In genomic region chr6:44225579-44226325, GRCh38 we compare ENCODE assay signal across 10 cellular contexts. TPM values are rescaled to one million over a fixed set of nuclear protein-coding genes. Genes with fewer than 3 reads are reported as not detected.
A peak's percentile ranks its signal among the peaks of the same experiment; 100 is the strongest.
DNase-seq lines count a peak whose midpoint lies in the region; FAIRE-seq and TF ChIP-seq lines count a peak whose summit lies in the region.
"Had no signal": no experiment of that assay in that cellular context is flagged by ENCODE, and none has a peak within 500 bp of the region (broad histone marks: within the 10 kb centered on the region; RNA-seq: fewer than 3 reads in every experiment).

No MANE protein-coding gene starts in this region.

- no peak overlapping the region for H3K23ac ChIP-seq in trophoblast cell (ENCODE audit: low read length)

- peaks cover 30% of the 10 kb centered on the region for H3K79me1 ChIP-seq in trophoblast cell (ENCODE audit: low read length)

- no peak overlapping the region for H2BK120ac ChIP-seq in trophoblast cell (ENCODE audit: insufficient read depth, low read length, poor library complexity)

- no peak for TF ChIP-seq POLR2A in NB4 (IDR thresholded peaks at IDR 0.05; ENCODE audit: extremely low read depth, insufficient read length)

- H2BK12ac ChIP-seq in trophoblast cell (ENCODE audit: low read length): peak overlapping the region; percentile 50

- H3K4me3 ChIP-seq in NB4 (ENCODE audit: low read depth, low read length) (peak overlapping the region; percentile 44), trophoblast cell (ENCODE audit: low read depth, low read length) (no peak overlapping the region)
- H3K4me3 ChIP-seq: skin epidermis had no signal

- peaks cover 68 to 71% of the 10 kb centered on the region in 2 experiments for H3K4me1 ChIP-seq in trophoblast cell (ENCODE audit: control insufficient read depth in 1 of 2, insufficient read depth in 2 of 2, low read length in 2 of 2)

- H3K79me2 ChIP-seq in trophoblast cell (ENCODE audit: control insufficient read depth, insufficient read depth, low read length, poor library complexity): peaks cover 7% of the 10 kb centered on the region

- H3K9me3 ChIP-seq in trophoblast cell (ENCODE audit: insufficient read depth, low read depth, low read length): no peaks in the 10 kb centered on the region

- H4K91ac ChIP-seq in trophoblast cell (ENCODE audit: low read depth, low read length): peak overlapping the region; percentile 54

- H3K4me2 ChIP-seq in trophoblast cell (ENCODE audit: low read length): no peak overlapping the region

- peak overlapping the region; percentile 64 for H3K14ac ChIP-seq in trophoblast cell (ENCODE audit: low read length)

- peak; percentile 18 for DNase-seq in GM13977 (ENCODE audit: low spot score)
- DNase-seq in NB4 (ENCODE audit: low read depth): peak; percentile 75
- DNase-seq in trophoblast cell: no peak
- no peak for DNase-seq in RPMI8226
- DNase-seq in D721Med (ENCODE audit: insufficient read length, low spot score): no peak
- no peak for DNase-seq in T-helper 9 cell
- no peak for DNase-seq in stimulated activated CD4-positive, alpha-beta T cell treated with anti-CD3 and anti-CD28 coated beads, Interleukin-4, amount 100 ng/mL, for 1 hour
- DNase-seq: NCI-H2029 had no signal

- no CpG with 5 or more reads among the region's 8 CpGs for WGBS in trophoblast cell (ENCODE audit: extremely low coverage, insufficient coverage, insufficient read length)

- H3K9ac ChIP-seq in trophoblast cell (ENCODE audit: low read length): no peak overlapping the region

- FAIRE-seq in D721Med (lab: Jason Lieb, UNC): no peak

- H4K12ac ChIP-seq in trophoblast cell (ENCODE audit: low read depth, low read length): peak overlapping the region; percentile 16

- no peaks in the 10 kb centered on the region for H3K27me3 ChIP-seq in trophoblast cell (ENCODE audit: insufficient read depth, low read length)

- H2AFZ ChIP-seq in trophoblast cell (ENCODE audit: insufficient read depth, low read length, poor library complexity): no peak overlapping the region

- H2AK5ac ChIP-seq in trophoblast cell (ENCODE audit: low read length): peak overlapping the region; percentile 79

- peak overlapping the region; percentile 27 for H3K4ac ChIP-seq in trophoblast cell (ENCODE audit: low read depth, low read length)

- H3K27ac ChIP-seq in cingulate gyrus (ENCODE audit: low read depth, low read length) (peak overlapping the region; percentile 84), trophoblast cell (ENCODE audit: low read depth, low read length) (no peak overlapping the region)

- H2BK5ac ChIP-seq in trophoblast cell (ENCODE audit: low read depth, low read length, poor library complexity): no peak overlapping the region

- peaks cover 21 to 24% of the 10 kb centered on the region in 2 experiments for H3K36me3 ChIP-seq in trophoblast cell (ENCODE audit: control insufficient read depth in 1 of 2, insufficient read depth in 2 of 2, low read length in 2 of 2)

- no peak overlapping the region for H4K8ac ChIP-seq in trophoblast cell (ENCODE audit: low read depth, low read length)

- H3K18ac ChIP-seq in trophoblast cell (ENCODE audit: low read length): peak overlapping the region; percentile 79

- TF ChIP-seq CTCF in GM13977 (IDR thresholded peaks at IDR 0.05; ENCODE audit: extremely low read depth, insufficient read depth, missing control alignments) (no peak), NB4 (IDR thresholded peaks at IDR 0.05; ENCODE audit: low read depth, low read length) (no peak), D721Med (IDR thresholded peaks at IDR 0.05; ENCODE audit: insufficient read depth, missing control alignments) (no peak)

- in situ Hi-C loops in GM13977 (cut with MboI; ENCODE audit: low pct_unique_long_range_greater_than_20kb, low sequenced_read_pairs, unreplicated experiment): no loop called here

RNA-seq across cellular contexts. Expression of gene SLC29A1, which starts 2.4 kb away (rescaled TPM):
- 99.2 and 101 TPM in 2 replicates for polyA plus RNA-seq in trophoblast cell (2013)

RNA-seq across cellular contexts. Expression of gene MYMX, which starts 9.0 kb away (rescaled TPM):
- polyA plus RNA-seq in trophoblast cell (2013): 0.37 and 0.41 TPM in 2 replicates

RNA-seq across cellular contexts. Expression of gene HSP90AB1, which starts 21.1 kb away (rescaled TPM):
- 916 and 940 TPM in 2 replicates for polyA plus RNA-seq in trophoblast cell (2013)

RNA-seq across cellular contexts. Expression of gene SLC35B2, which starts 31.6 kb away (rescaled TPM):
- polyA plus RNA-seq in trophoblast cell (2013): 48.9 and 52.5 TPM in 2 replicates

RNA-seq across cellular contexts. Expression of gene NFKBIE, which starts 39.6 kb away (rescaled TPM):
- 8.6 and 10.1 TPM in 2 replicates for polyA plus RNA-seq in trophoblast cell (2013)

Comparison
In these comparisons a context has a peak if more than half of its experiments do, and no peak if none do; other contexts are left out.
1. DNase-seq: peak in GM13977 (single experiment) and NB4 (single experiment); none in trophoblast cell (0 of 2), RPMI8226 (single experiment), D721Med (single experiment), T-helper 9 cell (single experiment) and stimulated activated CD4-positive, alpha-beta T cell treated with anti-CD3 and anti-CD28 coated beads, Interleukin-4, amount 100 ng/mL, for 1 hour (single experiment).